ENCODE assay signal across 2 cellular contexts in genomic region chr10:5004501-5004900, GRCh38. TPM values are rescaled to one million over a fixed set of nuclear protein-coding genes. Genes with fewer than 3 reads are reported as not detected.
"Had no signal": no experiment of that assay in that cellular context is flagged by ENCODE, and none has a peak within 500 bp of the region (broad histone marks: within the 10 kb centered on the region; RNA-seq: fewer than 3 reads in every experiment).

No MANE protein-coding gene starts in this region.

RNA-seq across cellular contexts. Expression of gene AKR1C2, which starts 0.8 kb away (rescaled TPM):
- total RNA-seq: OCI-LY7 had no signal
- polyA plus RNA-seq: SK-N-SH had no signal

RNA-seq across cellular contexts. Expression of gene AKR1C1, which starts 41.3 kb away (rescaled TPM):
- total RNA-seq: OCI-LY7 had no signal
